ENCODE assay signal across 14 cellular contexts in the genomic region with DNA sequence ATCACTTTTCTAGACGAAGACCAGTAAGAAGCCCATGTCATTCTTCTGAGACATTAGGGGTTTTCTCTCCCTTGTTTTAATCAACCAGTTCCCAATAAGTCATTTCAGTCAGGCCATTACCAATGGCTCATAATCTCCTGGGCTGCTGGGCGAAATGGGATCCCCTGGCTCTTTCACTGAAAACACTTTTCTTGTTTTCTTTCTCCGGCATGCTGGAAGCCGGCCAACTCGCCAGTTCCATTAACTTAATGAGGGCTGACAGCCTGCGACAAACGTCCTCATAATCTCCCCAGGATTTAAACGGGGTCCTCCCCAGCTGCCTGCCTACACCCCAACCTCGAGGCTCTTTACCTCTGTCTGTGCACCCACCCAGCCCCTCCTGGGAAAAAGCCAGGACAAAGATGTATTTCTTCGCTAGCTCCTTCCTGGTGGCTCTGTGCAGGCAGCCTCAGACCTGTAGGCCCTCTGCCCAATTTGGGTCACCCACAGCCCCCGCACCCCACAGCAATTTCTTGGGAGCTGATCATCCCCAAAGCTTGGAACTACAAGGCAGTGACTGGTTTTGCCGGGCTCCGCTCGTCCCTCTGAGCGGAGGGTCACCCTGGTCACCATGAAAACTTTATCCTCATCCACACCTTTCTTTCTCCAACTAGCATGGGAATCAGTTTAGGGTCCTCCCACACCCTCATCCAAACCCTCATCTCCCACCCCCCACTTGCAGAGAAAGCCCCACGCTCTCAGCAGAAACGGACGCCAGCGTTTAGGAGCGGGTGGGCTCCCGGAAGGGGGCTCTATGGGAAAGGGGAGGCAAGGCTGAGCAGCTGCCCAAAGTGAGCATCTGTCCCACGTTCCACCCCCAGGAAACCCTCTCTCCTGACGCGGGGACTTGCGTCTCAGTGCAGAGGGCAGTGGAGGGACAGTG. TPM values are rescaled to one million over a fixed set of nuclear protein-coding genes. Genes with fewer than 3 reads are reported as not detected.
DNase-seq lines count a peak whose midpoint lies in the region; ATAC-seq and TF ChIP-seq lines count a peak whose summit lies in the region.
"Had no signal": no experiment of that assay in that cellular context is flagged by ENCODE, and none has a peak within 500 bp of the region (broad histone marks: within the 10 kb centered on the region; RNA-seq: fewer than 3 reads in every experiment).

No MANE protein-coding gene starts in this region.

- no peak overlapping the region for H3K4me2 ChIP-seq in neuronal stem cell (ENCODE audit: insufficient read depth, low read length, poor library complexity, severe bottlenecking)

- H4K91ac ChIP-seq in neuronal stem cell (ENCODE audit: low read depth, low read length, poor library complexity): no peak overlapping the region

- no peaks in the 10 kb centered on the region for H3K27me3 Mint-ChIP-seq in CD8-positive, alpha-beta T cell (ENCODE audit: low read depth)

- CTCF ChIA-PET in CD8-positive, alpha-beta T cell (lab: Charles Lee): no interaction called here

- ATAC-seq in body of pancreas (peak; percentile 9), GM21723 (IDR thresholded peaks at IDR 0.05; ENCODE audit: unreplicated experiment) (no peak)
- ATAC-seq in CD8-positive, alpha-beta T cell: no peak

- H3K18ac ChIP-seq in neuronal stem cell (ENCODE audit: low read length): peak overlapping the region; percentile 51

- H2BK5ac ChIP-seq in neuronal stem cell (ENCODE audit: low read length): no peak overlapping the region

- TF ChIP-seq POLR2A in body of pancreas (IDR thresholded peaks at IDR 0.05): no peak

- H3K27me3 ChIP-seq in body of pancreas (no peaks in the 10 kb centered on the region), neuronal stem cell (ENCODE audit: control insufficient read depth in 3 of 3, insufficient read depth in 3 of 3, low read depth in 1 of 3, low read length in 3 of 3) (peaks cover 0 to 25% (median 0%) of the 10 kb centered on the region in 3 experiments), brain microvascular endothelial cell (replicated peaks) (no peaks in the 10 kb centered on the region)
- H3K27me3 ChIP-seq in CD8-positive, alpha-beta T cell (ENCODE audit: insufficient read depth, low read length): no peaks in the 10 kb centered on the region
- H3K27me3 ChIP-seq: vagina had no signal

- H3K79me1 ChIP-seq in neuronal stem cell (ENCODE audit: low read depth, low read length): no peaks in the 10 kb centered on the region

- H3K36me3 Mint-ChIP-seq in CD8-positive, alpha-beta T cell: peaks cover 10% of the 10 kb centered on the region

- DNase-seq in D341Med (ENCODE audit: low spot score) (peak; percentile 74), NCI-H146 treated with DMSO at 0.1 percent for 48 hours (lab: John Stamatoyannopoulos, UW; ENCODE audit: unreplicated experiment) (peak; percentile 26), body of pancreas (peak in 2 of 4 donors; percentile 43 to 55), neuronal stem cell (ENCODE audit: low spot score) (no peak), brain microvascular endothelial cell (no peak), mesenteric fat pad (ENCODE audit: low spot score) (no peak)
- DNase-seq in CD8-positive, alpha-beta T cell: no peak
- DNase-seq: activated CD8-positive, alpha-beta memory T cell treated with anti-CD3 and anti-CD28 coated beads for 24 hours; endodermal cell; hippocampal formation; Kasumi-1 had no signal

- no peaks in the 10 kb centered on the region for H3K9me3 Mint-ChIP-seq in CD8-positive, alpha-beta T cell
- H3K9me3 Mint-ChIP-seq: endodermal cell had no signal

- H3K14ac ChIP-seq in neuronal stem cell (ENCODE audit: low read length): no peak overlapping the region

- H3K23ac ChIP-seq in neuronal stem cell (ENCODE audit: low read depth, low read length, poor library complexity): no peak overlapping the region

- no peaks in the 10 kb centered on the region for H3K36me3 ChIP-seq in body of pancreas (replicated peaks in 1 of 2; ENCODE audit: insufficient read depth in 1 of 2, low read depth in 2 of 2)
- H3K36me3 ChIP-seq in neuronal stem cell (replicated peaks in 1 of 2; ENCODE audit: control insufficient read depth in 2 of 2, insufficient read depth in 2 of 2, low read length in 2 of 2): no peaks in the 10 kb centered on the region
- no peaks in the 10 kb centered on the region for H3K36me3 ChIP-seq in brain microvascular endothelial cell (replicated peaks)
- no peaks in the 10 kb centered on the region for H3K36me3 ChIP-seq in CD8-positive, alpha-beta T cell (ENCODE audit: insufficient read depth, low read length)
- H3K36me3 ChIP-seq: vagina had no signal

- H2BK120ac ChIP-seq in neuronal stem cell (ENCODE audit: low read depth, low read length): no peak overlapping the region

- no peak overlapping the region for H3K27ac Mint-ChIP-seq in CD8-positive, alpha-beta T cell
- H3K27ac Mint-ChIP-seq: CD8-positive, alpha-beta memory T cell; endodermal cell had no signal

- H3K9ac ChIP-seq in neuronal stem cell (ENCODE audit: low read depth, low read length, poor library complexity): no peak overlapping the region

- H2AFZ ChIP-seq in neuronal stem cell (ENCODE audit: low read length): no peak overlapping the region

- H3K4me3 Mint-ChIP-seq in CD8-positive, alpha-beta T cell: no peak overlapping the region
- H3K4me3 Mint-ChIP-seq: CD8-positive, alpha-beta memory T cell; endodermal cell had no signal

- TF ChIP-seq CTCF in body of pancreas (IDR thresholded peaks at IDR 0.05) (no peak), brain microvascular endothelial cell (IDR thresholded peaks at IDR 0.05; ENCODE audit: low read depth, low read length, missing control alignments) (no peak)
- no peak for TF ChIP-seq CTCF in CD8-positive, alpha-beta T cell (IDR thresholded peaks at IDR 0.05)

- H3K9me3 ChIP-seq in body of pancreas (no peaks in the 10 kb centered on the region), neuronal stem cell (replicated peaks in 1 of 2; ENCODE audit: control insufficient read depth in 2 of 2, insufficient read depth in 1 of 2, low read depth in 1 of 2, low read length in 2 of 2) (no peaks in the 10 kb centered on the region)
- H3K9me3 ChIP-seq in CD8-positive, alpha-beta T cell (ENCODE audit: low read length): no peaks in the 10 kb centered on the region
- H3K9me3 ChIP-seq: vagina had no signal

- POLR2A ChIA-PET in CD8-positive, alpha-beta T cell (lab: Charles Lee): no interaction called here

- intact Hi-C loops in body of pancreas (cut with DNase I): no loop called here
- intact Hi-C loops in CD8-positive, alpha-beta T cell (cut with DNase I, micrococcal nuclease): no loop called here

- H3K27ac ChIP-seq in body of pancreas (peak overlapping the region in 2 of 4 donors; percentile 3 to 45), neuronal stem cell (replicated peaks; ENCODE audit: low read length) (no peak overlapping the region), brain microvascular endothelial cell (no peak overlapping the region)
- no peak overlapping the region for H3K27ac ChIP-seq in CD8-positive, alpha-beta T cell (ENCODE audit: low read depth, low read length)
- H3K27ac ChIP-seq: vagina had no signal

- no peaks in the 10 kb centered on the region for H3K4me1 Mint-ChIP-seq in CD8-positive, alpha-beta T cell (ENCODE audit: low read depth)
- H3K4me1 Mint-ChIP-seq: CD8-positive, alpha-beta memory T cell had no signal

- H3K4ac ChIP-seq in neuronal stem cell (ENCODE audit: low read length): no peak overlapping the region

- H2AK5ac ChIP-seq in neuronal stem cell (ENCODE audit: low read depth, low read length): no peak overlapping the region

- H3K4me3 ChIP-seq in body of pancreas: no peak overlapping the region
- no peak overlapping the region for H3K4me3 ChIP-seq in neuronal stem cell (ENCODE audit: low read length in 2 of 2)
- H3K4me3 ChIP-seq in brain microvascular endothelial cell (ENCODE audit: low read depth, low read length): no peak overlapping the region
- no peak overlapping the region for H3K4me3 ChIP-seq in CD8-positive, alpha-beta T cell (ENCODE audit: low read depth, low read length)
- H3K4me3 ChIP-seq: vagina had no signal

- H4K8ac ChIP-seq in neuronal stem cell (ENCODE audit: low read depth, low read length): no peak overlapping the region

- H2BK15ac ChIP-seq in neuronal stem cell (ENCODE audit: low read length): no peak overlapping the region

- in situ Hi-C loops in brain microvascular endothelial cell (cut with HindIII; ENCODE audit: low pct_ligation_motif_present, low sequenced_read_pairs): no loop called here

- no peak overlapping the region for H2BK12ac ChIP-seq in neuronal stem cell (ENCODE audit: low read length)

- WGBS in body of pancreas, 2 donors: 72 to 74% methylated on average over 21 to 25 of the region's 25 CpGs
- no CpG with 5 or more reads among the region's 25 CpGs for WGBS in neuronal stem cell (ENCODE audit: extremely low coverage in 2 of 2, insufficient read length in 2 of 2, insufficient replicate concordance in 1 of 2), 2 donors

- H3K4me1 ChIP-seq in body of pancreas: no peaks in the 10 kb centered on the region
- peaks cover 0 to 9% of the 10 kb centered on the region in 2 donors for H3K4me1 ChIP-seq in neuronal stem cell (ENCODE audit: control insufficient read depth in 2 of 2, insufficient read depth in 1 of 2, low read depth in 1 of 2, low read length in 2 of 2)
- no peaks in the 10 kb centered on the region for H3K4me1 ChIP-seq in CD8-positive, alpha-beta T cell (ENCODE audit: insufficient read depth, low read length)
- H3K4me1 ChIP-seq: vagina had no signal

RNA-seq across cellular contexts. Expression of gene KCNQ1OT1, which starts 51.1 kb away (rescaled TPM):
- total RNA-seq in body of pancreas: 1 to 10 TPM; 3.6 to 9.2 TPM
- polyA plus RNA-seq in neuronal stem cell (2013, experiment 1 of 2): 0.08 TPM
- polyA plus RNA-seq in neuronal stem cell (2013, experiment 2 of 2): 0.11 TPM
- under 1 TPM; 0.42 to 0.52 TPM for total RNA-seq in CD8-positive, alpha-beta T cell
- 3.0 TPM for total RNA-seq in mesenteric fat pad

Comparison
In these comparisons a context has a peak if more than half of its experiments do, and no peak if none do; other contexts are left out.
1. DNase-seq: peak in D341Med (single experiment) and NCI-H146 treated with DMSO at 0.1 percent for 48 hours (single experiment); none in neuronal stem cell (single experiment), brain microvascular endothelial cell (single experiment), CD8-positive, alpha-beta T cell (0 of 7) and mesenteric fat pad (single experiment).